8 cellular contexts compared by ENCODE assay signal in genomic region chr1:150067184-150068182, GRCh38. TPM values are rescaled to one million over a fixed set of nuclear protein-coding genes. Genes with fewer than 3 reads are reported as not detected.
DNase-seq lines count a peak whose midpoint lies in the region; ATAC-seq, FAIRE-seq and TF ChIP-seq lines count a peak whose summit lies in the region.

VPS45 (plus strand) TSS chr1:150067776; CDS start chr1:150067858, 82 bp downstream.

- peak within 1 kb of the TSS; percentile 87 for H3K9ac ChIP-seq in PC-3 (ENCODE audit: low read length)

- H2AFZ ChIP-seq in PC-3 (ENCODE audit: low read length), result peak within 1 kb of the TSS; percentile 86

- no peaks in the 10 kb centered on the region for H3K36me3 ChIP-seq in PC-3 (ENCODE audit: low read depth, low read length)
- H3K36me3 ChIP-seq in muscle layer of duodenum (ENCODE audit: control insufficient read depth in 1 of 2, insufficient read depth in 2 of 2, low read length in 2 of 2), result peaks cover 0 to 6% of the 10 kb centered on the region in 2 donors

- no peaks in the 10 kb centered on the region for H3K9me3 Mint-ChIP-seq in activated T-cell treated with anti-CD3 and anti-CD28 coated beads, Interleukin-2, amount 50 U/mL, for 24 hours

- TF ChIP-seq RAD21 in Ishikawa (IDR thresholded peaks at IDR 0.05; ENCODE audit: low read depth), result no peak

- H3K9me2 ChIP-seq in PC-3 (replicated peaks; ENCODE audit: low read length), result no peaks in the 10 kb centered on the region

- H3K79me2 ChIP-seq in PC-3 (ENCODE audit: low read length), result peaks cover 40% of the 10 kb centered on the region

- peak within 1 kb of the TSS; percentile 83 for H3K27ac ChIP-seq in PC-3 (ENCODE audit: low read length)
- H3K27ac ChIP-seq in muscle layer of duodenum (ENCODE audit: low read length), result peak within 1 kb of the TSS; percentile 97

- TSS peak; percentile 89 for BruUV-seq in PC-3 (replicated peaks; lab: Mats Ljungman, UMichigan)

- H3K4me2 ChIP-seq in PC-3 (ENCODE audit: low read length), result peak within 1 kb of the TSS; percentile 90

- CTCF ChIA-PET in PC-3 (lab: Charles Lee), result interaction anchor here (0.6 kb wide), 1 partner anchor 120 kb away, joined by 5 read pairs; no protein-coding TSS in a partner anchor

- peak within 1 kb of the TSS; percentile 97 for H3K27ac Mint-ChIP-seq in activated T-cell treated with anti-CD3 and anti-CD28 coated beads, Interleukin-2, amount 50 U/mL, for 24 hours

- POLR2A ChIA-PET in PC-3 (lab: Charles Lee; ENCODE audit: unreplicated experiment), result interaction anchor here (0.7 kb wide), 1 partner anchor 181 kb away, joined by 3 read pairs; a partner anchor contains a TSS

- H4K20me1 ChIP-seq in PC-3 (ENCODE audit: low read length), result no peaks in the 10 kb centered on the region

- peaks cover 21% of the 10 kb centered on the region for H3K4me1 ChIP-seq in PC-3 (ENCODE audit: insufficient read depth, low read length)
- peaks cover 15% of the 10 kb centered on the region in 2 donors for H3K4me1 ChIP-seq in muscle layer of duodenum (ENCODE audit: control insufficient read depth in 1 of 2, insufficient read depth in 2 of 2, low read length in 2 of 2)

- H3K27me3 Mint-ChIP-seq in activated T-cell treated with anti-CD3 and anti-CD28 coated beads, Interleukin-2, amount 50 U/mL, for 24 hours, result no peaks in the 10 kb centered on the region

- ATAC-seq in GM21526 (IDR thresholded peaks at IDR 0.05; ENCODE audit: low FRiP score, unreplicated experiment) (peak; percentile 79), PC-3 (peak; percentile 95), esophagus mucosa (peak; percentile 98)

- intact Hi-C loops in PC-3 (cut with micrococcal nuclease), result loop anchor here (1.0 kb wide), 2 partner anchors 105 to 179 kb away; no protein-coding TSS in a partner anchor

- H3K4me1 Mint-ChIP-seq in activated T-cell treated with anti-CD3 and anti-CD28 coated beads, Interleukin-2, amount 50 U/mL, for 24 hours (ENCODE audit: low read depth), result peaks cover 36% of the 10 kb centered on the region

- peaks cover 4% of the 10 kb centered on the region for H3F3A ChIP-seq in PC-3 (ENCODE audit: low read length, unreplicated experiment)

- H3K4me3 Mint-ChIP-seq in activated T-cell treated with anti-CD3 and anti-CD28 coated beads, Interleukin-2, amount 50 U/mL, for 24 hours, result peak within 1 kb of the TSS; percentile 93

- TF ChIP-seq EP300 in Ishikawa (IDR thresholded peaks at IDR 0.05; ENCODE audit: borderline replicate concordance), result no peak

- DNase-seq in D721Med (ENCODE audit: insufficient read length, low spot score) (peak; percentile 82), PC-3 (peak; percentile 94)
- DNase-seq in activated T-cell treated with anti-CD3 and anti-CD28 coated beads, Interleukin-2, amount 50 U/mL, for 24 hours, result peak; percentile 90
- DNase-seq in stimulated activated CD8-positive, alpha-beta memory T cell treated with anti-CD3 and anti-CD28 coated beads, Interleukin-7, amount 100 ng/mL, for 4 hours (ENCODE audit: low read depth in 2 of 2), result peak; percentile 70 to 80

- no peak for FAIRE-seq in D721Med (lab: Jason Lieb, UNC)

- H3K36me3 Mint-ChIP-seq in activated T-cell treated with anti-CD3 and anti-CD28 coated beads, Interleukin-2, amount 50 U/mL, for 24 hours (ENCODE audit: low read depth), result peaks cover 38% of the 10 kb centered on the region

- H3K4me3 ChIP-seq in PC-3 (ENCODE audit: low read length), result peak within 1 kb of the TSS; percentile 87
- H3K4me3 ChIP-seq in muscle layer of duodenum (ENCODE audit: low read depth in 1 of 2, low read length in 2 of 2), result peak within 1 kb of the TSS; percentile 75 to 92

- H3K9me3 ChIP-seq in PC-3 (ENCODE audit: low read length), result no peaks in the 10 kb centered on the region
- H3K9me3 ChIP-seq in muscle layer of duodenum (ENCODE audit: control insufficient read depth in 1 of 2, low read length in 2 of 2), result no peaks in the 10 kb centered on the region

- H3K27me3 ChIP-seq in PC-3 (ENCODE audit: low read length) (no peaks in the 10 kb centered on the region), muscle layer of duodenum (ENCODE audit: low read depth, low read length) (no peaks in the 10 kb centered on the region)

- TF ChIP-seq CTCF in D721Med (IDR thresholded peaks at IDR 0.05; ENCODE audit: insufficient read depth, missing control alignments) (peak; percentile 15), PC-3 (conservative IDR thresholded peaks at IDR 0.05; ENCODE audit: low read depth, low read length) (peak; percentile 50; the same call in 1 of the 2 replicates)

TF ChIP-seq in Ishikawa, 13 proteins besides CTCF, POLR2A, EP300 and RAD21:
- TF ChIP-seq TEAD4 (IDR thresholded peaks at IDR 0.05) (no peak), ZBTB7A (IDR thresholded peaks at IDR 0.05; ENCODE audit: low read depth) (0 out of 2 replicates have a peak, but pooled peaks have one; percentile 44), USF1 (IDR thresholded peaks at IDR 0.05) (peak; percentile 57), CEBPB (IDR thresholded peaks at IDR 0.05) (peak; percentile 91), NFIC (IDR thresholded peaks at IDR 0.05) (peak; percentile 48; the same call in 1 of the 2 replicates), MAX (IDR thresholded peaks at IDR 0.05) (peak; percentile 87), FOXM1 (IDR thresholded peaks at IDR 0.05; ENCODE audit: borderline replicate concordance, low read depth) (no peak; the same call in 1 of the 2 replicates), YY1 (IDR thresholded peaks at IDR 0.05; ENCODE audit: low read depth) (0 out of 2 replicates have a peak, but pooled peaks have one; percentile 12), REST (IDR thresholded peaks at IDR 0.05; ENCODE audit: low read depth) (no peak; the same call in 1 of the 2 replicates), EGR1 (IDR thresholded peaks at IDR 0.05) (peak; percentile 74), CREB1 (IDR thresholded peaks at IDR 0.05; ENCODE audit: low read depth) (peak; percentile 48; the same call in 1 of the 2 replicates), TCF12 (IDR thresholded peaks at IDR 0.05; ENCODE audit: low read depth) (peak; percentile 76; the same call in 1 of the 2 replicates), TAF1 (IDR thresholded peaks at IDR 0.05; ENCODE audit: low read depth) (peak; percentile 93)

RNA-seq across cellular contexts. Expression of gene VPS45, which starts in this region (rescaled TPM):
- total RNA-seq in PC-3 (2014; rRNA removed) (39.5 and 47.8 TPM in 2 replicates), esophagus mucosa (22.4 TPM)

Comparison
In these comparisons a context has a peak if more than half of its experiments do, and no peak if none do; other contexts are left out.
1. Peak in every context shown above with its lines: DNase-seq, ATAC-seq, H3K4me3 ChIP-seq and H3K27ac ChIP-seq.